In genomic region chr7:21946228-21946709, GRCh38 we compare ENCODE assay signal across 8 cellular contexts. TPM values are rescaled to one million over a fixed set of nuclear protein-coding genes. Genes with fewer than 3 reads are reported as not detected.
DNase-seq lines count a peak whose midpoint lies in the region; ATAC-seq and TF ChIP-seq lines count a peak whose summit lies in the region.

No MANE protein-coding gene starts in this region.

- no peaks in the 10 kb centered on the region for H3K9me3 ChIP-seq in DOHH2 (ENCODE audit: control insufficient read depth, insufficient read depth, low read length)
- H3K9me3 ChIP-seq in osteoblast (ENCODE audit: low read depth, low read length), result no peaks in the 10 kb centered on the region

- peaks cover 62% of the 10 kb centered on the region for H3K4me1 ChIP-seq in DOHH2 (ENCODE audit: control insufficient read depth, low read length)
- peaks cover 17% of the 10 kb centered on the region for H3K4me1 ChIP-seq in osteoblast (ENCODE audit: insufficient read depth, low read length)

- peak overlapping the region in 1 of 2 donors; percentile 54 for H3K27ac Mint-ChIP-seq in effector memory CD8-positive, alpha-beta T cell

- no peak for ATAC-seq in effector memory CD8-positive, alpha-beta T cell (replicated peaks)

- no peak for TF ChIP-seq POLR2A in NB4 (IDR thresholded peaks at IDR 0.05; ENCODE audit: extremely low read depth, insufficient read length)
- TF ChIP-seq POLR2A in erythroblast (IDR thresholded peaks at IDR 0.05; ENCODE audit: low read length), result no peak

- no peak for DNase-seq in NB4 (ENCODE audit: low read depth)
- no peak for DNase-seq in effector memory CD8-positive, alpha-beta T cell
- DNase-seq in osteoblast (ENCODE audit: insufficient read length, low spot score, missing footprints), result no peak
- DNase-seq in NK-92 (lab: John Stamatoyannopoulos, UW; ENCODE audit: unreplicated experiment), result no peak
- DNase-seq in erythroblast (lab: John Stamatoyannopoulos, UW), result no peak
- DNase-seq in COLO668 (lab: John Stamatoyannopoulos, UW; ENCODE audit: unreplicated experiment), result no peak
- DNase-seq in SHP77 treated with DMSO at 0.1 percent for 48 hours (lab: John Stamatoyannopoulos, UW), result no peak

- no peaks in the 10 kb centered on the region for H3K9me3 Mint-ChIP-seq in effector memory CD8-positive, alpha-beta T cell

- peaks cover 3% of the 10 kb centered on the region for H3K36me3 Mint-ChIP-seq in effector memory CD8-positive, alpha-beta T cell (ENCODE audit: insufficient read depth)

- peaks cover 17% of the 10 kb centered on the region for H4K20me1 ChIP-seq in DOHH2 (ENCODE audit: control insufficient read depth, insufficient read depth, low read depth, low read length)
- H4K20me1 ChIP-seq in osteoblast (ENCODE audit: insufficient read depth, low read length), result no peaks in the 10 kb centered on the region

- H3K4me2 ChIP-seq in DOHH2 (ENCODE audit: low read length) (peak overlapping the region; percentile 81), osteoblast (ENCODE audit: insufficient read depth, low read length) (peak overlapping the region; percentile 95)

- TF ChIP-seq CTCF in DOHH2 (IDR thresholded peaks at IDR 0.05; ENCODE audit: low read depth, low read length, poor library complexity, severe bottlenecking), result no peak
- no peak for TF ChIP-seq CTCF in NB4 (IDR thresholded peaks at IDR 0.05; ENCODE audit: low read depth, low read length)
- TF ChIP-seq CTCF in osteoblast (IDR thresholded peaks at IDR 0.05; ENCODE audit: extremely low read depth, low read depth, low read length), result no peak

- peak overlapping the region; percentile 64 to 72 for H3K4me3 Mint-ChIP-seq in effector memory CD8-positive, alpha-beta T cell

- H3K27ac ChIP-seq in DOHH2 (ENCODE audit: low read depth, low read length) (peak overlapping the region; percentile 76), osteoblast (ENCODE audit: low read depth, low read length) (peak overlapping the region; percentile 75)

- H3K4me3 ChIP-seq in DOHH2 (ENCODE audit: low read length) (peak overlapping the region; percentile 78), NB4 (ENCODE audit: low read depth, low read length) (peak overlapping the region; percentile 21), osteoblast (ENCODE audit: insufficient read depth, low read length) (peak overlapping the region; percentile 84)

- H3K27me3 Mint-ChIP-seq in effector memory CD8-positive, alpha-beta T cell, result peaks cover 22 to 23% of the 10 kb centered on the region in 2 donors

- peak overlapping the region; percentile 96 for H2AFZ ChIP-seq in osteoblast (ENCODE audit: low read length)

- peaks cover 39% of the 10 kb centered on the region for H3K79me2 ChIP-seq in DOHH2 (ENCODE audit: control insufficient read depth, low read length)
- peaks cover 18% of the 10 kb centered on the region for H3K79me2 ChIP-seq in osteoblast (ENCODE audit: insufficient read depth, low read length)

- H3K36me3 ChIP-seq in DOHH2 (ENCODE audit: control insufficient read depth, low read length) (peaks cover 20% of the 10 kb centered on the region), osteoblast (ENCODE audit: insufficient read depth, low read length) (no peaks in the 10 kb centered on the region)

- H3K9me2 ChIP-seq in DOHH2 (replicated peaks; ENCODE audit: control insufficient read depth, low read length), result no peaks in the 10 kb centered on the region

- H3K4me1 Mint-ChIP-seq in effector memory CD8-positive, alpha-beta T cell (ENCODE audit: low read depth in 2 of 2), result peaks cover 0 to 3% of the 10 kb centered on the region in 2 donors

- H3K27me3 ChIP-seq in DOHH2 (ENCODE audit: control insufficient read depth, low read length) (no peaks in the 10 kb centered on the region), osteoblast (ENCODE audit: insufficient read depth, low read length) (no peaks in the 10 kb centered on the region)

- peaks cover 20% of the 10 kb centered on the region for H3F3A ChIP-seq in DOHH2 (ENCODE audit: control insufficient read depth, insufficient read depth)

RNA-seq across cellular contexts. Expression of gene CDCA7L, which starts 0.6 kb away (rescaled TPM):
- total RNA-seq in osteoblast, result 30.0 and 35.1 TPM in 2 replicates

Comparison
In these comparisons a context has a peak if more than half of its experiments do, and no peak if none do; other contexts are left out.
1. H3K4me3 ChIP-seq: peak in every context shown above with its lines; median percentile 84 in osteoblast; 78 in DOHH2; 21 in NB4.